1 cellular context compared by ENCODE assay signal in the genomic region with DNA sequence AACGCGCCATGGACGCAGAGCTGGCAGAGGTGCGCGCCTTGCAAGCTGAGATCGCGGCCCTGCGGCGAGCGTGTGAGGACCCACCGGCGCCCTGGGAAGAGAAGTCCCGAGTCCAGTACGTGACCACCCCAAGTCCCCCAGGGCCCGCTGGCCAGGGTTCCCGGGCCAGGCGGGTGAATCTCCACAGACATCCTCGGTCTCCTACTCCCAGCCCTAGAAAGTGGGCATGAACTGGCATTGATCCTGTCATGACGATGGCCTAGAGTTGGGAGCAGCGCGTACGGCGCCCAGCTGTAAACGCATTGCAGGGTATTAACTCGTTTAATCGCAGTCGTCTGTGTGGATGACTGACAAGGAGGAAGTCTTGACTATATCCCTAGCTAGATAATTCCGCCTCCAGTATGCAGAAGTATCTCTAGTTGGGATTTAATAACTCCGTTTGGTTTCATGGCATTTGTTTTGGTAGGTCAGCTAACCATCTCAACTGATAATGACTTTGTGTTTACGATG.
TF ChIP-seq lines count a peak whose summit lies in the region.

No MANE protein-coding gene starts in this region.

TF ChIP-seq in HCT116, 20 proteins besides CTCF, POLR2A, EP300 and RAD21 (continued from another document):
- TF ChIP-seq, protein P1, sequence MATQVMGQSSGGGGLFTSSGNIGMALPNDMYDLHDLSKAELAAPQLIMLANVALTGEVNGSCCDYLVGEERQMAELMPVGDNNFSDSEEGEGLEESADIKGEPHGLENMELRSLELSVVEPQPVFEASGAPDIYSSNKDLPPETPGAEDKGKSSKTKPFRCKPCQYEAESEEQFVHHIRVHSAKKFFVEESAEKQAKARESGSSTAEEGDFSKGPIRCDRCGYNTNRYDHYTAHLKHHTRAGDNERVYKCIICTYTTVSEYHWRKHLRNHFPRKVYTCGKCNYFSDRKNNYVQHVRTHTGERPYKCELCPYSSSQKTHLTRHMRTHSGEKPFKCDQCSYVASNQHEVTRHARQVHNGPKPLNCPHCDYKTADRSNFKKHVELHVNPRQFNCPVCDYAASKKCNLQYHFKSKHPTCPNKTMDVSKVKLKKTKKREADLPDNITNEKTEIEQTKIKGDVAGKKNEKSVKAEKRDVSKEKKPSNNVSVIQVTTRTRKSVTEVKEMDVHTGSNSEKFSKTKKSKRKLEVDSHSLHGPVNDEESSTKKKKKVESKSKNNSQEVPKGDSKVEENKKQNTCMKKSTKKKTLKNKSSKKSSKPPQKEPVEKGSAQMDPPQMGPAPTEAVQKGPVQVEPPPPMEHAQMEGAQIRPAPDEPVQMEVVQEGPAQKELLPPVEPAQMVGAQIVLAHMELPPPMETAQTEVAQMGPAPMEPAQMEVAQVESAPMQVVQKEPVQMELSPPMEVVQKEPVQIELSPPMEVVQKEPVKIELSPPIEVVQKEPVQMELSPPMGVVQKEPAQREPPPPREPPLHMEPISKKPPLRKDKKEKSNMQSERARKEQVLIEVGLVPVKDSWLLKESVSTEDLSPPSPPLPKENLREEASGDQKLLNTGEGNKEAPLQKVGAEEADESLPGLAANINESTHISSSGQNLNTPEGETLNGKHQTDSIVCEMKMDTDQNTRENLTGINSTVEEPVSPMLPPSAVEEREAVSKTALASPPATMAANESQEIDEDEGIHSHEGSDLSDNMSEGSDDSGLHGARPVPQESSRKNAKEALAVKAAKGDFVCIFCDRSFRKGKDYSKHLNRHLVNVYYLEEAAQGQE (IDR thresholded peaks at IDR 0.05; ENCODE audit: low read depth) = no peak
- TF ChIP-seq JUND (IDR thresholded peaks at IDR 0.05) (no peak), SRF (IDR thresholded peaks at IDR 0.05; ENCODE audit: low read depth) (no peak), SP1 (IDR thresholded peaks at IDR 0.05; ENCODE audit: low read depth) (no peak)
